Comparison of ENCODE assay signal across 11 cellular contexts in the genomic region with DNA sequence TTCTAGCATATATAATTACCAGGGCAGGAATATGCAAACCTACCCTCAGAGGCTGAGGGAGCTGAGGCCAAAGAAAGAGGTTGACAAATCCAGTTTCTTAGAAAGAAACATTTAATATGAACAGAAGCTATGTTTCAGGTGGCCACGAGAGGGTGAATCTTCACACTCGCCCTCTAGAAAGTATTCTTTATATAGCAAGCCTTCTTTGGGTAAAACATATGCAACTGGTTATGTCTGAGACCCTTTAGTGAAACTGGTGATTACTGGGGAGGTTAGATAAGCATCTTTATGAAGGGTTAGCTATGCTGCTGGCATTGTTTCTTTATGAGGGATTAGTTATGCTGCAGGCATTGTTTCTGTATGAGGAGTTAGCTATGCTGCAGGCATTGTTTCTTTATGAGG. TPM values are rescaled to one million over a fixed set of nuclear protein-coding genes. Genes with fewer than 3 reads are reported as not detected.
DNase-seq lines count a peak whose midpoint lies in the region; TF ChIP-seq lines count a peak whose summit lies in the region.
"Had no signal": no experiment of that assay in that cellular context is flagged by ENCODE, and none has a peak within 500 bp of the region (broad histone marks: within the 10 kb centered on the region; RNA-seq: fewer than 3 reads in every experiment).

No MANE protein-coding gene starts in this region.

- H3K4me1 Mint-ChIP-seq in nephron: no peaks in the 10 kb centered on the region
- H3K4me1 Mint-ChIP-seq: activated naive CD4-positive, alpha-beta T cell treated with anti-CD3 and anti-CD28 coated beads, Interleukin-2, amount 50 U/mL, for 24 hours had no signal

- TF ChIP-seq CTCF in astrocyte of the spinal cord (IDR thresholded peaks at IDR 0.05; ENCODE audit: low read depth, low read length) (peak; percentile 42), nephron (IDR thresholded peaks at IDR 0.05; ENCODE audit: unreplicated experiment in 3 of 3) (peak in 2 of 3 experiments; percentile 17 to 26)

- no peak overlapping the region for H3K27ac Mint-ChIP-seq in nephron
- H3K27ac Mint-ChIP-seq: activated naive CD4-positive, alpha-beta T cell treated with anti-CD3 and anti-CD28 coated beads, Interleukin-2, amount 50 U/mL, for 24 hours had no signal

- peak; percentile 1 for DNase-seq in EH (ENCODE audit: low read depth)
- DNase-seq in M059J (ENCODE audit: low read depth): peak; percentile 12
- DNase-seq in astrocyte of the spinal cord (ENCODE audit: low read depth, low spot score): no peak
- DNase-seq in DMS153 treated with DMSO at 0.1 percent for 48 hours (lab: John Stamatoyannopoulos, UW; ENCODE audit: unreplicated experiment): no peak
- DNase-seq in AML-193 (lab: John Stamatoyannopoulos, UW): no peak
- DNase-seq in activated CD4-positive, alpha-beta T cell treated with anti-CD3 and anti-CD28 coated beads, Interleukin-2, amount 50 U/mL, for 1 hour: no peak
- no peak for DNase-seq in activated CD4-positive, alpha-beta T cell treated with anti-CD3 and anti-CD28 coated beads for 1 hour
- DNase-seq: left lung, NCI-H524 treated with DMSO at 0.1 percent for 48 hours had no signal

- H3K4me3 Mint-ChIP-seq in nephron: no peak overlapping the region
- H3K4me3 Mint-ChIP-seq: activated naive CD4-positive, alpha-beta T cell treated with anti-CD3 and anti-CD28 coated beads, Interleukin-2, amount 50 U/mL, for 24 hours had no signal

- no peaks in the 10 kb centered on the region for H3K36me3 Mint-ChIP-seq in nephron (ENCODE audit: low read depth)
- H3K36me3 Mint-ChIP-seq: activated naive CD4-positive, alpha-beta T cell treated with anti-CD3 and anti-CD28 coated beads, Interleukin-2, amount 50 U/mL, for 24 hours had no signal

- no peak overlapping the region for H3K4me3 ChIP-seq in astrocyte of the spinal cord (ENCODE audit: low read depth, low read length)
- H3K4me3 ChIP-seq: left lung had no signal

- H3K9me3 Mint-ChIP-seq in nephron: peaks cover 12% of the 10 kb centered on the region
- H3K9me3 Mint-ChIP-seq: activated naive CD4-positive, alpha-beta T cell treated with anti-CD3 and anti-CD28 coated beads, Interleukin-2, amount 50 U/mL, for 24 hours had no signal

- no peaks in the 10 kb centered on the region for H3K27me3 Mint-ChIP-seq in nephron (ENCODE audit: low read depth)

- in situ Hi-C loops in astrocyte of the spinal cord (cut with HindIII; ENCODE audit: low sequenced_read_pairs): no loop called here

RNA-seq across cellular contexts. Expression of gene GOLGA6L2, which starts 50.7 kb away (rescaled TPM):
- not detected in 2 replicates for total RNA-seq in M059J (2014; rRNA removed; shearing (Covaris generic))
- total RNA-seq: left lung had no signal

Comparison
In these comparisons a context has a peak if more than half of its experiments do, and no peak if none do; other contexts are left out.
1. DNase-seq: peak in EH (single experiment) and M059J (single experiment); none in astrocyte of the spinal cord (single experiment), DMS153 treated with DMSO at 0.1 percent for 48 hours (single experiment), AML-193 (0 of 2), activated CD4-positive, alpha-beta T cell treated with anti-CD3 and anti-CD28 coated beads, Interleukin-2, amount 50 U/mL, for 1 hour (single experiment) and activated CD4-positive, alpha-beta T cell treated with anti-CD3 and anti-CD28 coated beads for 1 hour (single experiment).